13 cellular contexts compared by ENCODE assay signal in the genomic region with DNA sequence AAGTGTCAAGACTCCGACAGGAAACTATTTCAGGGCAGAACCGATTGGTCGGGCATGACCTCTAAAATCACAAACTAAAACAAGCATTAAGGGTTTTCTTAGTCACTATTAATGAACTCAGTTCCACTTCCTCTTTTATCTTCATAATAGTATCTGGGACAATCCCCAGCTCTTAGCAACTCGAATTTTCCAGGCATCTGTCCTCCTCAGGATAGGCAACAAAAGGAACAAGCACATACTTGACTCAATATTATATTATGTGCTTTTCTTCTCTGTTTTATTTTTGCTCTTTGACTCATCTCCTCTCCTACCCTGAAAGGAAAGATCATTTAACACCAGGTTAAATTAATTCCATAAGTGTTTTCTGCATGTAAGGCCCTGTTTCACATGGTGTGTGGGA.
DNase-seq lines count a peak whose midpoint lies in the region; ATAC-seq and TF ChIP-seq lines count a peak whose summit lies in the region.
"Had no signal": no experiment of that assay in that cellular context is flagged by ENCODE, and none has a peak within 500 bp of the region (broad histone marks: within the 10 kb centered on the region; RNA-seq: fewer than 3 reads in every experiment).

No MANE protein-coding gene starts in this region.

- H3K4me3 ChIP-seq in astrocyte of the spinal cord (ENCODE audit: low read depth, low read length) = no peak overlapping the region
- no peak overlapping the region for H3K4me3 ChIP-seq in PC-9
- H3K4me3 ChIP-seq: SJSA1, tibial nerve had no signal

- H4K20me1 ChIP-seq in PC-9 (ENCODE audit: insufficient read depth) = no peaks in the 10 kb centered on the region

- H3F3A ChIP-seq in PC-9 (ENCODE audit: insufficient read depth, low read depth) = no peaks in the 10 kb centered on the region

- no peak for TF ChIP-seq CTCF in astrocyte of the spinal cord (IDR thresholded peaks at IDR 0.05; ENCODE audit: low read depth, low read length)
- TF ChIP-seq CTCF in PC-9 (conservative IDR thresholded peaks at IDR 0.05) = no peak

- H3K4me2 ChIP-seq in PC-9 = no peak overlapping the region

- in situ Hi-C loops in astrocyte of the spinal cord (cut with HindIII; ENCODE audit: low sequenced_read_pairs) = no loop called here

- H3K9me2 ChIP-seq in PC-9 (ENCODE audit: insufficient read depth) = no peaks in the 10 kb centered on the region

- ATAC-seq in GM19395 (IDR thresholded peaks at IDR 0.05; ENCODE audit: unreplicated experiment) (peak; percentile 89), HG03108 (IDR thresholded peaks at IDR 0.05; ENCODE audit: unreplicated experiment) (peak; percentile 93)

- H3K36me3 ChIP-seq in PC-9 (ENCODE audit: low read depth) = no peaks in the 10 kb centered on the region
- H3K36me3 ChIP-seq: SJSA1, tibial nerve had no signal

- CTCF ChIA-PET in PC-9 (lab: Charles Lee) = no interaction called here

- intact Hi-C loops in PC-9 (cut with micrococcal nuclease; ENCODE audit: unreplicated experiment) = no loop called here

- H3K9me3 ChIP-seq in PC-9 (ENCODE audit: insufficient read depth, low read depth) = no peaks in the 10 kb centered on the region
- H3K9me3 ChIP-seq: SJSA1, tibial nerve had no signal

- BruUV-seq in PC-9 (replicated peaks; lab: Mats Ljungman, UMichigan) = no TSS peak

- 0 out of 2 replicates have a peak, but pooled peaks cover 7% of the 10 kb centered on the region for H3K27me3 ChIP-seq in PC-9 (ENCODE audit: insufficient read depth, low read depth)
- H3K27me3 ChIP-seq: SJSA1, tibial nerve had no signal

- no peaks in the 10 kb centered on the region for H3K4me1 ChIP-seq in PC-9 (replicated peaks; ENCODE audit: insufficient read depth)

- POLR2A ChIA-PET in PC-9 (lab: Charles Lee; ENCODE audit: unreplicated experiment) = no interaction called here

- no peak overlapping the region for H2AFZ ChIP-seq in PC-9

- H3K79me2 ChIP-seq in PC-9 (ENCODE audit: low read depth) = no peaks in the 10 kb centered on the region

- DNase-seq in COLO829 (ENCODE audit: low spot score) (peak; percentile 20), astrocyte of the spinal cord (ENCODE audit: low read depth, low spot score) (peak; percentile 51), PC-9 (no peak), activated T-cell treated with anti-CD3 and anti-CD28 coated beads for 4 hours (no peak), NCI-H345 treated with DMSO at 0.1 percent for 48 hours (lab: John Stamatoyannopoulos, UW; ENCODE audit: unreplicated experiment) (no peak)
- no peak for DNase-seq in activated CD8-positive, alpha-beta memory T cell treated with anti-CD3 and anti-CD28 coated beads, Interleukin-2, amount 50 U/mL, for 4 hours
- DNase-seq: C1 segment of cervical spinal cord, midbrain, MM.1S had no signal

- H3K27ac ChIP-seq in PC-9 = no peak overlapping the region
- H3K27ac ChIP-seq: SJSA1, tibial nerve had no signal

Comparison
In these comparisons a context has a peak if more than half of its experiments do, and no peak if none do; other contexts are left out.
1. DNase-seq: peak in COLO829 (single experiment) and astrocyte of the spinal cord (single experiment); none in PC-9 (0 of 2), activated T-cell treated with anti-CD3 and anti-CD28 coated beads for 4 hours (single experiment), NCI-H345 treated with DMSO at 0.1 percent for 48 hours (single experiment) and activated CD8-positive, alpha-beta memory T cell treated with anti-CD3 and anti-CD28 coated beads, Interleukin-2, amount 50 U/mL, for 4 hours (single experiment).